Comparison of ENCODE assay signal across 1 cellular context in genomic region chr3:98521897-98522537, GRCh38.
TF ChIP-seq lines count a peak whose summit lies in the region.

No MANE protein-coding gene starts in this region.

TF ChIP-seq in GM12878, 131 proteins besides CTCF, POLR2A, EP300 and RAD21 (continued from another document):
- TF ChIP-seq SP1 (IDR thresholded peaks at IDR 0.05; ENCODE audit: low read depth, low read length) = peak; percentile 5
